9 cellular contexts compared by ENCODE assay signal in the genomic region with DNA sequence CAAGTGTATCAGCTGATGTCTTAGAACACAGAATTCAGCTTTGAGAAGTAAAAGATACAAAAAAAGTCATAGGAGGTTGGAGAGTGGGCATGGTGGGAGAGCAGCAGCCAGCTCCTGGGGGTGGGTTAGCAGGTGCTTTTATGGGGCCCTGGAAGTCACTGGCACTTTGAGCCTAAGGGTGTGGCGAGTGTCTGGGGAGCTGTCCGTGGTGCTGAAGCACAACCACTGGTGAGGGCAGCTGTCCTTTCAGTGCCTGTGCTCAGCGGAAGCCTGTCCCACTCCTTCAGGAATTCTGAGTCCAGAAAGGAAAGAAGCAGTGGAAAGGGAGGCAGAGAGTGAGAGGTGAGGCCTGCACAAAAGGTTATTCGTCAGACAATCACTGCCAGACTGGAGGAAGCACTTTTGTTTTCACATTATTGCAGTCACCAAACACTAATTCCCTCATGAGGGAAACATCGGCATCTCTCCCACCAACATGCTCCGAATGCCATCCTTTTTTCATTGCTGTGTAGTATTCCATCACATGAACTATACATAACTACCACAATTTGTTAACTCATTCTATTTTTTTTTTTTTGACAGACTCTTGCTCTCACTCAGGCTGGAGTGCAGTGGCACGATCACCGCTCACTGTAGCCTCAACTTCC. TPM values are rescaled to one million over a fixed set of nuclear protein-coding genes. Genes with fewer than 3 reads are reported as not detected.
DNase-seq lines count a peak whose midpoint lies in the region; ATAC-seq, FAIRE-seq and TF ChIP-seq lines count a peak whose summit lies in the region.
"Had no signal": no experiment of that assay in that cellular context is flagged by ENCODE, and none has a peak within 500 bp of the region (broad histone marks: within the 10 kb centered on the region; RNA-seq: fewer than 3 reads in every experiment).

No MANE protein-coding gene starts in this region.

- intact Hi-C loops in CD4-positive, alpha-beta memory T cell (cut with micrococcal nuclease): no loop called here
- intact Hi-C loops in vagina (cut with DNase I): no loop called here

- no peak overlapping the region for H3K4me3 Mint-ChIP-seq in CD4-positive, alpha-beta memory T cell

- H3K36me3 ChIP-seq in CD4-positive, alpha-beta memory T cell (ENCODE audit: insufficient read depth, low read length): no peaks in the 10 kb centered on the region
- H3K36me3 ChIP-seq in MG63: no peaks in the 10 kb centered on the region
- no peaks in the 10 kb centered on the region for H3K36me3 ChIP-seq in small intestine (ENCODE audit: control insufficient read depth in 2 of 2, insufficient read depth in 2 of 2, low read length in 2 of 2)
- no peaks in the 10 kb centered on the region for H3K36me3 ChIP-seq in vagina

- no peak for FAIRE-seq in small intestine (lab: Jason Lieb, UNC)

- POLR2A ChIA-PET in CD4-positive, alpha-beta memory T cell (lab: Charles Lee; ENCODE audit: partially characterized antibody): no interaction called here

- CTCF ChIA-PET in CD4-positive, alpha-beta memory T cell (lab: Charles Lee; ENCODE audit: partially characterized antibody): no interaction called here

- H3K4me1 ChIP-seq in CD4-positive, alpha-beta memory T cell (ENCODE audit: insufficient read depth, low read length): no peaks in the 10 kb centered on the region
- H3K4me1 ChIP-seq in small intestine (ENCODE audit: control insufficient read depth in 2 of 2, insufficient read depth in 1 of 2, low read depth in 1 of 2, low read length in 1 of 2): no peaks in the 10 kb centered on the region
- H3K4me1 ChIP-seq in vagina: no peaks in the 10 kb centered on the region

- peak overlapping the region in 1 of 7 donors; percentile 21 for H3K27ac Mint-ChIP-seq in CD4-positive, alpha-beta memory T cell
- H3K27ac Mint-ChIP-seq: activated naive CD4-positive, alpha-beta T cell treated with anti-CD3 and anti-CD28 coated beads, Interleukin-2, amount 50 U/mL, for 72 hours had no signal

- no peak overlapping the region for H3K27ac ChIP-seq in CD4-positive, alpha-beta memory T cell (ENCODE audit: low read depth, low read length)
- H3K27ac ChIP-seq in small intestine (ENCODE audit: low read depth in 1 of 2, low read length in 1 of 2) (no peak overlapping the region), vagina (no peak overlapping the region)

- no peak for TF ChIP-seq POLR2A in vagina (IDR thresholded peaks at IDR 0.05)

- no peaks in the 10 kb centered on the region for H3K27me3 ChIP-seq in CD4-positive, alpha-beta memory T cell (ENCODE audit: insufficient read depth, low read length)
- H3K27me3 ChIP-seq in MG63: peaks cover 20% of the 10 kb centered on the region
- no peaks in the 10 kb centered on the region for H3K27me3 ChIP-seq in small intestine (ENCODE audit: control insufficient read depth in 2 of 2, insufficient read depth in 2 of 2, low read length in 2 of 2)
- no peaks in the 10 kb centered on the region for H3K27me3 ChIP-seq in vagina

- peaks cover 13 to 32% of the 10 kb centered on the region in 2 donors for H3K27me3 Mint-ChIP-seq in CD4-positive, alpha-beta memory T cell

- H3K4me3 ChIP-seq in CD4-positive, alpha-beta memory T cell (ENCODE audit: low read length in 2 of 2): no peak overlapping the region
- H3K4me3 ChIP-seq in MG63 (no peak overlapping the region), foreskin fibroblast (ENCODE audit: low read depth in 1 of 2, low read length in 2 of 2) (no peak overlapping the region), small intestine (ENCODE audit: low read depth in 1 of 2, low read length in 2 of 2) (no peak overlapping the region), vagina (no peak overlapping the region)

- no peaks in the 10 kb centered on the region for H3K4me1 Mint-ChIP-seq in CD4-positive, alpha-beta memory T cell

- H3K36me3 Mint-ChIP-seq in CD4-positive, alpha-beta memory T cell: no peaks in the 10 kb centered on the region
- H3K36me3 Mint-ChIP-seq: activated naive CD4-positive, alpha-beta T cell treated with anti-CD3 and anti-CD28 coated beads, Interleukin-2, amount 50 U/mL, for 72 hours had no signal

- whole genome bisulfite sequencing in small intestine, 3 donors: 54 to 59% (median 58%) methylated on average over 8 of the region's 8 CpGs

- H3K9me3 Mint-ChIP-seq in CD4-positive, alpha-beta memory T cell: peaks cover 0 to 8% (median 3%) of the 10 kb centered on the region in 8 donors

- ATAC-seq in HG02973 (IDR thresholded peaks at IDR 0.05; ENCODE audit: unreplicated experiment): no peak
- no peak for ATAC-seq in GM21576 (IDR thresholded peaks at IDR 0.05; ENCODE audit: unreplicated experiment)
- ATAC-seq: activated naive CD4-positive, alpha-beta T cell treated with anti-CD3 and anti-CD28 coated beads, Interleukin-2, amount 50 U/mL, for 72 hours had no signal

- no peak for TF ChIP-seq CTCF in foreskin fibroblast (IDR thresholded peaks at IDR 0.05; ENCODE audit: low read depth, low read length)
- no peak for TF ChIP-seq CTCF in vagina (IDR thresholded peaks at IDR 0.05)

- DNase-seq in CD4-positive, alpha-beta memory T cell: peak in 4 of 5 donors; percentile 34 to 46 (median 38)
- DNase-seq in MG63 (peak; percentile 26), activated T-cell treated with anti-CD3 and anti-CD28 coated beads for 4 hours (peak; percentile 24), foreskin fibroblast (peak; percentile 9 to 71), small intestine (peak; percentile 42), vagina (ENCODE audit: extremely low spot score in 2 of 2) (no peak)

- no peaks in the 10 kb centered on the region for H3K9me3 ChIP-seq in CD4-positive, alpha-beta memory T cell (ENCODE audit: control insufficient read depth in 1 of 2, low read length in 2 of 2)
- H3K9me3 ChIP-seq in MG63 (no peaks in the 10 kb centered on the region), small intestine (ENCODE audit: control insufficient read depth, low read depth) (no peaks in the 10 kb centered on the region), vagina (no peaks in the 10 kb centered on the region)

RNA-seq across cellular contexts. Expression of a gene that starts 59.4 kb away (rescaled TPM):
- 100 to 1,000 TPM; 129 to 149 TPM for total RNA-seq in CD4-positive, alpha-beta memory T cell
- 10 to 100 TPM in 1 of 2 donors, 1 to 10 TPM in 1; 1.5 to 23.0 TPM for polyA plus RNA-seq in CD4-positive, alpha-beta memory T cell
- total RNA-seq in MG63 (2014; rRNA removed; shearing (Covaris generic); ENCODE audit: low replicate concordance): 19.0 and 31.3 TPM in 2 replicates
- 10 to 100 TPM; 15.4 to 24.6 (median 17.9) TPM for polyA plus RNA-seq in small intestine
- total RNA-seq in vagina: 57.9 TPM

Comparison
In these comparisons a context has a peak if more than half of its experiments do, and no peak if none do; other contexts are left out.
1. DNase-seq: peak in CD4-positive, alpha-beta memory T cell (4 of 5), MG63 (single experiment), activated T-cell treated with anti-CD3 and anti-CD28 coated beads for 4 hours (single experiment), foreskin fibroblast (2 of 2) and small intestine (single experiment); none in vagina (0 of 2).